Comparison of ENCODE assay signal across 1 cellular context in the genomic region with DNA sequence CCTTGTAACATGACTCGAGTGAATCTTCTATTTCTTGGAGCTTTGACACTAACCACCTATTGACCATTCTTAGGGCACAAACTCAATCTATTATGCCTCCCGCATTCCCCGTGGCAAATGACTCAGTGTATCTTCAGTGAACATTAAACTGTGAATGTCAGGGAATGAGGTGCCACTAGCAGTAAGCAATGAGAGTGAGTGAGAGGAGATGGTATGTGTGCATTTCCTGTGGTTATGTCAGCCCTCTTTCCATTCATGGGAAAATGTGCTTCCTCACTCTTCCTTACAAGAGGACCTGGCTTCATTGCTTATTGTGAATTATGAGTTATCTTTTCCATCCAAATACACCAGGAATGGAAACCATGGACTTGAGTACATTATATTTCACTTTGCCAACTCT.
TF ChIP-seq lines count a peak whose summit lies in the region.

No MANE protein-coding gene starts in this region.

TF ChIP-seq in IMR-90, 13 proteins besides CTCF, POLR2A, EP300 and RAD21 (continued from another document):
- TF ChIP-seq USF2 (IDR thresholded peaks at IDR 0.05; ENCODE audit: low read depth, low read length): no peak
- TF ChIP-seq MXI1 (IDR thresholded peaks at IDR 0.05; ENCODE audit: borderline replicate concordance, low read depth, low read length): no peak
- TF ChIP-seq SMC3 (IDR thresholded peaks at IDR 0.05; ENCODE audit: low read depth, low read length): no peak
TF ChIP-seq in IMR-90: peak in this region for 0.
